ENCODE assay signal across 10 cellular contexts in genomic region chr10:44647877-44648542, GRCh38.
DNase-seq lines count a peak whose midpoint lies in the region; ATAC-seq, FAIRE-seq and TF ChIP-seq lines count a peak whose summit lies in the region.
"Had no signal": no experiment of that assay in that cellular context is flagged by ENCODE, and none has a peak within 500 bp of the region (broad histone marks: within the 10 kb centered on the region; RNA-seq: fewer than 3 reads in every experiment).

No MANE protein-coding gene starts in this region.

- intact Hi-C loops in pancreas (cut with DNase I) (no loop called here), esophagus muscularis mucosa (cut with DNase I) (no loop called here)

- peaks cover 0 to 6% (median 0%) of the 10 kb centered on the region in 3 donors for H3K4me1 ChIP-seq in pancreas
- peaks cover 0 to 24% (median 16%) of the 10 kb centered on the region in 4 donors for H3K4me1 ChIP-seq in esophagus muscularis mucosa

- no peak for FAIRE-seq in pancreas (lab: Jason Lieb, UNC)

- TF ChIP-seq CTCF in pancreas (IDR thresholded peaks at IDR 0.05) (no peak), esophagus muscularis mucosa (IDR thresholded peaks at IDR 0.05) (no peak)

- TF ChIP-seq POLR2A in esophagus muscularis mucosa (IDR thresholded peaks at IDR 0.05; ENCODE audit: low read depth): no peak

- DNase-seq in amniotic epithelial cell (ENCODE audit: low read depth): peak; percentile 0
- peak in 2 of 6 donors; percentile 25 to 37 for DNase-seq in pancreas
- DNase-seq in NCI-H748 (lab: John Stamatoyannopoulos, UW; ENCODE audit: unreplicated experiment): no peak
- no peak for DNase-seq in stimulated activated CD4-positive, alpha-beta T cell treated with anti-CD3 and anti-CD28 coated beads, Interleukin-1b, Interleukin-23, amount 100 ng/mL, for 48 hours
- DNase-seq in activated CD8-positive, alpha-beta memory T cell treated with anti-CD3 and anti-CD28 coated beads, Interleukin-2, amount 50 U/mL, for 48 hours: no peak
- no peak for DNase-seq in esophagus muscularis mucosa (ENCODE audit: extremely low spot score)
- DNase-seq: NCI-H510A treated with DMSO at 0.1 percent for 48 hours; stimulated activated CD8-positive, alpha-beta memory T cell treated with anti-CD3 and anti-CD28 coated beads, Interleukin-4, amount 100 ng/mL, for 48 hours had no signal

- TF ChIP-seq EP300 in esophagus muscularis mucosa (IDR thresholded peaks at IDR 0.05): no peak

- H3K27me3 ChIP-seq in pancreas (no peaks in the 10 kb centered on the region), esophagus muscularis mucosa (no peaks in the 10 kb centered on the region)

- H3K4me3 ChIP-seq in pancreas (no peak overlapping the region), esophagus muscularis mucosa (no peak overlapping the region)

- H3K9me3 ChIP-seq in pancreas: no peaks in the 10 kb centered on the region
- H3K9me3 ChIP-seq in esophagus muscularis mucosa: no peaks in the 10 kb centered on the region

- H3K27ac ChIP-seq in pancreas (peak overlapping the region in 1 of 4 donors; percentile 34), esophagus muscularis mucosa (replicated peaks in 1 of 4) (no peak overlapping the region)

- H3K36me3 ChIP-seq in pancreas (no peaks in the 10 kb centered on the region), esophagus muscularis mucosa (no peaks in the 10 kb centered on the region)

- 52% methylated on average over 10 of the region's 10 CpGs for WGBS in pancreas, 2 donors
- WGBS in esophagus muscularis mucosa: 72% methylated on average over 8 of the region's 10 CpGs

- peak; percentile 86 for ATAC-seq in GM18870 (IDR thresholded peaks at IDR 0.05; ENCODE audit: unreplicated experiment)
- ATAC-seq in HG03060 (IDR thresholded peaks at IDR 0.05; ENCODE audit: low read depth, unreplicated experiment): peak; percentile 59
- ATAC-seq in pancreas: peak; percentile 62 to 77 (median 68)
